8 cellular contexts compared by ENCODE assay signal in the genomic region with DNA sequence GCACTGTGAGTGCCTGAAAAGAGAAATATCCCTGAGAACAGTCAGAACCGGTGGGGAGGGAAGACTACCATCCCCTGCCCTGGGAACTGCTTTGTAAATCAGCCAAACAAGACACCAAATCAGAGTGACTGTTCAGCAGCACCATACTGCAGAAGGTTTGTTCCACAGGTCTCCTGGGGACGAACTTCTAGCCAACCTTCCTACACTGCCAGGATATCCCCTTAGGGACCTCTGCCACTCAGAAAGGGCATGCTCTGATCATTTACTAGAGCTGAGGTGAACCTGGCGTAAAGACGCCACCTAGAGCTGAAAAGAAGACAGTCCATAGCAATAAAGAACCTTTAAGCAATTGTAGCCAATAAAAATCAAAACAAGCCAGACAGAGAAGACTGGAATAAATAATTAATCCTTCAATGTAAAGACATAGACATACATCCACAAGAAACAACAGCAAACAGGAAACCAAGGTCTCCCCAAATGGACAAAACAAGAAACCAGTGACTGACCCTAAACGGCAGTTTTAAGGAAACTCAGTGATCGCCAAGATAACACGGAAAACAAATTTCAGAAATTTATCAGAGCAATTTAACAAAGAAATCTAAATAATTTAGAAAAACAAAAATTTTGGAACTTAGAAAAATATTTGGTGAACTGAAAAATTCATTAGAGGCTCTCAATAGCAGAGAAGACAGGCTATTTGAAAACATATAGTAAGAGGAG.
DNase-seq lines count a peak whose midpoint lies in the region; ATAC-seq and TF ChIP-seq lines count a peak whose summit lies in the region.

No MANE protein-coding gene starts in this region.

- H3K9me3 Mint-ChIP-seq in activated naive CD4-positive, alpha-beta T cell treated with anti-CD3 and anti-CD28 coated beads, Interleukin-2, amount 10 ng/mL, durations not matched to agents 7 days and 5 days, result peaks cover 38% of the 10 kb centered on the region

- TF ChIP-seq EP300 in Ishikawa (IDR thresholded peaks at IDR 0.05; ENCODE audit: borderline replicate concordance), result no peak

- intact Hi-C loops in left ventricle myocardium superior (cut with micrococcal nuclease), result loop anchor here (10.0 kb wide), 1 partner anchor 273 kb away; no protein-coding TSS in a partner anchor

- peaks cover 49% of the 10 kb centered on the region for H3K4me1 Mint-ChIP-seq in activated naive CD4-positive, alpha-beta T cell treated with anti-CD3 and anti-CD28 coated beads, Interleukin-2, amount 10 ng/mL, durations not matched to agents 7 days and 5 days

- H3K27me3 Mint-ChIP-seq in activated naive CD4-positive, alpha-beta T cell treated with anti-CD3 and anti-CD28 coated beads, Interleukin-2, amount 10 ng/mL, durations not matched to agents 7 days and 5 days, result no peaks in the 10 kb centered on the region

- DNase-seq in ELF-1 (ENCODE audit: low read depth, low spot score), result peak; percentile 66
- DNase-seq in SHP77 (lab: John Stamatoyannopoulos, UW), result peak; percentile 69
- peak; percentile 68 for DNase-seq in activated naive CD4-positive, alpha-beta T cell treated with anti-CD3 and anti-CD28 coated beads, Interleukin-2, amount 10 ng/mL, durations not matched to agents 7 days and 5 days
- no peak for DNase-seq in left ventricle myocardium superior
- DNase-seq in stimulated activated CD4-positive, alpha-beta T cell treated with anti-CD3 and anti-CD28 coated beads, Interleukin-12 subunit alpha, Interleukin-12 subunit beta, amount 100 ng/mL, for 4 hours, result peak; percentile 33
- DNase-seq in nucleus accumbens (lab: John Stamatoyannopoulos, UW), result no peak

- TF ChIP-seq RAD21 in Ishikawa (IDR thresholded peaks at IDR 0.05; ENCODE audit: low read depth), result peak; percentile 99

- CTCF ChIA-PET in activated naive CD4-positive, alpha-beta T cell treated with anti-CD3 and anti-CD28 coated beads, Interleukin-2, amount 10 ng/mL, durations not matched to agents 7 days and 5 days (lab: Charles Lee), result interaction anchor here (1.0 to 3.2 kb wide), 16 partner anchors 10 to 275 kb away, joined by 3 to 38 read pairs (median 10); a partner anchor contains a TSS

- peak overlapping the region; percentile 78 for H3K4me3 Mint-ChIP-seq in activated naive CD4-positive, alpha-beta T cell treated with anti-CD3 and anti-CD28 coated beads, Interleukin-2, amount 10 ng/mL, durations not matched to agents 7 days and 5 days

- peaks cover 50% of the 10 kb centered on the region for H3K36me3 Mint-ChIP-seq in activated naive CD4-positive, alpha-beta T cell treated with anti-CD3 and anti-CD28 coated beads, Interleukin-2, amount 10 ng/mL, durations not matched to agents 7 days and 5 days

- H3K27ac Mint-ChIP-seq in activated naive CD4-positive, alpha-beta T cell treated with anti-CD3 and anti-CD28 coated beads, Interleukin-2, amount 10 ng/mL, durations not matched to agents 7 days and 5 days, result peak overlapping the region; percentile 87

- ATAC-seq in GM21786 (IDR thresholded peaks at IDR 0.05; ENCODE audit: unreplicated experiment), result peak; percentile 88
- ATAC-seq in left ventricle myocardium superior, result peak; percentile 82

TF ChIP-seq in Ishikawa, 13 proteins besides CTCF, POLR2A, EP300 and RAD21:
- TF ChIP-seq, protein P1, sequence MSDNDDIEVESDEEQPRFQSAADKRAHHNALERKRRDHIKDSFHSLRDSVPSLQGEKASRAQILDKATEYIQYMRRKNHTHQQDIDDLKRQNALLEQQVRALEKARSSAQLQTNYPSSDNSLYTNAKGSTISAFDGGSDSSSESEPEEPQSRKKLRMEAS (IDR thresholded peaks at IDR 0.05), result 0 out of 2 replicates have a peak, but pooled peaks have one; percentile 15
- TF ChIP-seq, protein P2, sequence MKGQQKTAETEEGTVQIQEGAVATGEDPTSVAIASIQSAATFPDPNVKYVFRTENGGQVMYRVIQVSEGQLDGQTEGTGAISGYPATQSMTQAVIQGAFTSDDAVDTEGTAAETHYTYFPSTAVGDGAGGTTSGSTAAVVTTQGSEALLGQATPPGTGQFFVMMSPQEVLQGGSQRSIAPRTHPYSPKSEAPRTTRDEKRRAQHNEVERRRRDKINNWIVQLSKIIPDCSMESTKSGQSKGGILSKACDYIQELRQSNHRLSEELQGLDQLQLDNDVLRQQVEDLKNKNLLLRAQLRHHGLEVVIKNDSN (IDR thresholded peaks at IDR 0.05), result no peak

Comparison
In these comparisons a context has a peak if more than half of its experiments do, and no peak if none do; other contexts are left out.
1. DNase-seq: peak in ELF-1 (single experiment), SHP77 (2 of 2), activated naive CD4-positive, alpha-beta T cell treated with anti-CD3 and anti-CD28 coated beads, Interleukin-2, amount 10 ng/mL, durations not matched to agents 7 days and 5 days (single experiment) and stimulated activated CD4-positive, alpha-beta T cell treated with anti-CD3 and anti-CD28 coated beads, Interleukin-12 subunit alpha, Interleukin-12 subunit beta, amount 100 ng/mL, for 4 hours (single experiment); none in left ventricle myocardium superior (single experiment) and nucleus accumbens (0 of 56).